11 cellular contexts compared by ENCODE assay signal in genomic region chr5:160071521-160072299, GRCh38. TPM values are rescaled to one million over a fixed set of nuclear protein-coding genes. Genes with fewer than 3 reads are reported as not detected.
DNase-seq lines count a peak whose midpoint lies in the region; ATAC-seq and TF ChIP-seq lines count a peak whose summit lies in the region.
"Had no signal": no experiment of that assay in that cellular context is flagged by ENCODE, and none has a peak within 500 bp of the region (broad histone marks: within the 10 kb centered on the region; RNA-seq: fewer than 3 reads in every experiment).

No MANE protein-coding gene starts in this region.

- no peak for DNase-seq in Right ventricle myocardium inferior (ENCODE audit: missing footprints)
- no peak for DNase-seq in right atrium auricular region (ENCODE audit: low spot score)
- DNase-seq in left lobe of liver (ENCODE audit: low spot score) = no peak
- no peak for DNase-seq in activated CD4-positive, alpha-beta T cell treated with anti-CD3 and anti-CD28 coated beads, Interleukin-2, amount 50 U/mL, for 4 hours
- DNase-seq in amniotic stem cell (lab: John Stamatoyannopoulos, UW) = no peak
- DNase-seq: EL, Peyer's patch, small intestine had no signal

- intact Hi-C loops in Right ventricle myocardium inferior (cut with DNase I) = no loop called here

- peaks cover 2% of the 10 kb centered on the region for H3K36me3 ChIP-seq in right atrium auricular region
- H3K36me3 ChIP-seq: Peyer's patch had no signal

- H3K27ac ChIP-seq in right atrium auricular region (no peak overlapping the region), cingulate gyrus (ENCODE audit: low read depth, low read length) (peak overlapping the region; percentile 47)

- H3K4me1 ChIP-seq in right atrium auricular region = peaks cover 0 to 17% of the 10 kb centered on the region in 2 donors

- no peaks in the 10 kb centered on the region for H3K27me3 ChIP-seq in right atrium auricular region
- H3K27me3 ChIP-seq: Peyer's patch had no signal

- no peak for TF ChIP-seq CTCF in right atrium auricular region (IDR thresholded peaks at IDR 0.05)

- H3K9me3 ChIP-seq in right atrium auricular region = no peaks in the 10 kb centered on the region
- H3K9me3 ChIP-seq: Peyer's patch had no signal

- ATAC-seq in Right ventricle myocardium inferior (peak; percentile 71), left lobe of liver (peak; percentile 58), GM18868 (IDR thresholded peaks at IDR 0.05; ENCODE audit: unreplicated experiment) (no peak), HG02938 (IDR thresholded peaks at IDR 0.05; ENCODE audit: unreplicated experiment) (no peak)

- no peak overlapping the region for H3K4me3 ChIP-seq in right atrium auricular region
- H3K4me3 ChIP-seq: Peyer's patch had no signal

RNA-seq across cellular contexts. Expression of gene PWWP2A, which starts 47.5 kb away (rescaled TPM):
- total RNA-seq in Right ventricle myocardium inferior (13.2 TPM), right atrium auricular region (10 to 100 TPM; 16.7 to 21.3 TPM), left lobe of liver (10.1 TPM)

Comparison
In these comparisons a context has a peak if more than half of its experiments do, and no peak if none do; other contexts are left out.
1. ATAC-seq: peak in Right ventricle myocardium inferior (single experiment) and left lobe of liver (single experiment); none in GM18868 (single experiment) and HG02938 (single experiment).